1 cellular context compared by ENCODE assay signal in genomic region chr10:101897633-101898032, GRCh38.
TF ChIP-seq lines count a peak whose summit lies in the region.

No MANE protein-coding gene starts in this region.

TF ChIP-seq in GM23338, 12 proteins besides CTCF, POLR2A, EP300 and RAD21 (continued from another document):
- TF ChIP-seq ZNF462 (CRISPR knock-in tag; IDR thresholded peaks at IDR 0.05) (no peak), CREB1 (CRISPR knock-in tag; IDR thresholded peaks at IDR 0.05; ENCODE audit: low read depth) (no peak), EZH2phosphoT487 (IDR thresholded peaks at IDR 0.05; ENCODE audit: unreplicated experiment) (no peak), ETS1 (IDR thresholded peaks at IDR 0.05) (no peak), JUNB (IDR thresholded peaks at IDR 0.05; ENCODE audit: unreplicated experiment) (no peak), NANOG (IDR thresholded peaks at IDR 0.05; ENCODE audit: borderline replicate concordance) (no peak), STAT1 (IDR thresholded peaks at IDR 0.05; ENCODE audit: unreplicated experiment) (no peak)
